Comparison of ENCODE assay signal across 1 cellular context in genomic region chr1:156766288-156767100, GRCh38.
TF ChIP-seq lines count a peak whose summit lies in the region.

No MANE protein-coding gene starts in this region.

TF ChIP-seq in K562, 482 proteins besides CTCF, POLR2A, EP300 and RAD21 (continued from another document):
- TF ChIP-seq PBX2 (CRISPR knock-in tag; IDR thresholded peaks at IDR 0.05; ENCODE audit: low read depth) (no peak), PBX2 (tag; conservative IDR thresholded peaks at IDR 0.05; ENCODE audit: low read depth) (no peak), TEAD2 (tag; IDR thresholded peaks at IDR 0.05) (no peak), NFYB (IDR thresholded peaks at IDR 0.05; ENCODE audit: extremely low read depth, insufficient read length) (no peak), MCM3 (IDR thresholded peaks at IDR 0.05) (no peak), MIER1 (IDR thresholded peaks at IDR 0.05; ENCODE audit: low read depth) (0 out of 2 replicates have a peak, but pooled peaks have one; percentile 20), ZFX (CRISPR knock-in tag; IDR thresholded peaks at IDR 0.05) (no peak)
TF ChIP-seq in K562: peak in this region for 23.
